In the genomic region with DNA sequence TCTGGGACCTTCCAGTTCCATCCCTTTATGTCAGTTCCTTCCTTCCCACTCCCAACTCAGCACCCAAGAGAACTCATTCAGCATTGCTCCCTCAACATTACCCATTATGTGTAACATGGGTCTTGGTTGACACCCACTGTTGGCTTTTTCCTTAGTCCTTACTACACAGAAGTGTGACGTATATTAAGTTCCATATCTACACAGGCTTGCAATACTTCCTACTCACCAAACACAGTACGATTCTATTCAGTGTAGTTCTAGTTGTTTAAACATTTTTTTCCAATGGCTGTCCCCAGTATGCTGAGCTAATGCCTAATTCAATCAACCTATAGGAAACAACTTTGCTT, we compare ENCODE assay signal across 8 cellular contexts. TPM values are rescaled to one million over a fixed set of nuclear protein-coding genes. Genes with fewer than 3 reads are reported as not detected.
A peak's percentile ranks its signal among the peaks of the same experiment; 100 is the strongest.
DNase-seq lines count a peak whose midpoint lies in the region; ATAC-seq and TF ChIP-seq lines count a peak whose summit lies in the region.

No MANE protein-coding gene starts in this region.

- H3K9ac ChIP-seq in IMR-90 (ENCODE audit: low read depth, low read length) = no peak overlapping the region

- H3K23ac ChIP-seq in IMR-90 (ENCODE audit: low read depth, low read length) = peak overlapping the region; percentile 91

- no peak overlapping the region for H2AFZ ChIP-seq in IMR-90 (replicated peaks; ENCODE audit: low read length, poor library complexity)

- H3K36me3 ChIP-seq in IMR-90 (ENCODE audit: control insufficient read depth, insufficient read depth, low read length) (no peaks in the 10 kb centered on the region), BE2C (no peaks in the 10 kb centered on the region)

- no peaks in the 10 kb centered on the region for H4K20me1 ChIP-seq in IMR-90 (ENCODE audit: insufficient read depth, low read length)

- no peaks in the 10 kb centered on the region for H3K27me3 Mint-ChIP-seq in activated T-cell treated with anti-CD3 and anti-CD28 coated beads, Interleukin-2, amount 50 U/mL, for 72 hours (ENCODE audit: low read depth)
- peaks cover 0 to 5% of the 10 kb centered on the region in 2 donors for H3K27me3 Mint-ChIP-seq in stimulated activated naive B cell treated with anti-CD40 and anti-IgM and Interleukin-4, amounts not matched to agents 10 μg/mL and 1 μg/mL and 100 μg/mL, for 72 hours

- peak overlapping the region; percentile 99 for H4K91ac ChIP-seq in IMR-90 (ENCODE audit: insufficient read depth, low read depth, low read length)

- WGBS in IMR-90 (ENCODE audit: extremely low coverage in 2 of 2, insufficient read length in 1 of 2), 2 experiments = no CpG with 5 or more reads among the region's 2 CpGs

- H3K9me3 ChIP-seq in IMR-90 (ENCODE audit: control insufficient read depth, insufficient read depth, low read length) (no peaks in the 10 kb centered on the region), BE2C (no peaks in the 10 kb centered on the region)

- H2BK120ac ChIP-seq in IMR-90 (ENCODE audit: low read depth, low read length) = peak overlapping the region; percentile 99

- peak; percentile 52 to 56 for ATAC-seq in activated T-cell treated with anti-CD3 and anti-CD28 coated beads, Interleukin-2, amount 50 U/mL, for 72 hours (replicated peaks in 1 of 2)
- ATAC-seq in IMR-90 (ENCODE audit: low read depth) (peak; percentile 36), esophagus mucosa (peak; percentile 11)
- ATAC-seq in stimulated activated naive B cell treated with anti-CD40 and anti-IgM and Interleukin-4, amounts not matched to agents 10 μg/mL and 1 μg/mL and 100 μg/mL, for 72 hours (replicated peaks) = peak; percentile 38 to 41

- H3K9me3 Mint-ChIP-seq in activated T-cell treated with anti-CD3 and anti-CD28 coated beads, Interleukin-2, amount 50 U/mL, for 72 hours = no peaks in the 10 kb centered on the region
- H3K9me3 Mint-ChIP-seq in stimulated activated naive B cell treated with anti-CD40 and anti-IgM and Interleukin-4, amounts not matched to agents 10 μg/mL and 1 μg/mL and 100 μg/mL, for 72 hours = peaks cover 0 to 4% of the 10 kb centered on the region in 2 donors

- H3K27ac ChIP-seq in IMR-90 (ENCODE audit: insufficient read depth, low read length) = peak overlapping the region; percentile 95

- POLR2A ChIA-PET in IMR-90 (lab: Charles Lee; ENCODE audit: unreplicated experiment) (interaction anchor here (1.1 to 1.2 kb wide), 2 partner anchors 12 to 15 kb away, joined by 3 to 8 read pairs; no protein-coding TSS in a partner anchor), HEK293T (lab: Yijun Ruan, JAX) (no interaction called here)

- peak overlapping the region; percentile 95 to 99 for H4K8ac ChIP-seq in IMR-90 (ENCODE audit: low read depth in 2 of 2, low read length in 2 of 2)

- H3K27ac Mint-ChIP-seq in activated T-cell treated with anti-CD3 and anti-CD28 coated beads, Interleukin-2, amount 50 U/mL, for 72 hours = peak overlapping the region; percentile 47
- peak overlapping the region; percentile 87 for H3K27ac Mint-ChIP-seq in stimulated activated naive B cell treated with anti-CD40 and anti-IgM and Interleukin-4, amounts not matched to agents 10 μg/mL and 1 μg/mL and 100 μg/mL, for 72 hours

- no TSS peak for BruUV-seq in IMR-90 (replicated peaks; lab: Mats Ljungman, UMichigan)

- peak overlapping the region; percentile 95 for H3K56ac ChIP-seq in IMR-90 (ENCODE audit: extremely low read depth, insufficient read depth, low read length)

- intact Hi-C loops in IMR-90 (cut with micrococcal nuclease) = loop anchor here (5.0 kb wide), 1 partner anchor 350 kb away; no protein-coding TSS in a partner anchor

- no peak for DNase-seq in activated T-cell treated with anti-CD3 and anti-CD28 coated beads, Interleukin-2, amount 50 U/mL, for 72 hours
- DNase-seq in activated T-cell treated with anti-CD3 and anti-CD28 coated beads for 4 hours = no peak
- DNase-seq in IMR-90 = no peak
- no peak for DNase-seq in stimulated activated naive B cell treated with anti-CD40 and anti-IgM and Interleukin-4, amounts not matched to agents 10 μg/mL and 1 μg/mL and 100 μg/mL, for 72 hours
- no peak for DNase-seq in stimulated activated CD4-positive, alpha-beta T cell treated with anti-CD3 and anti-CD28 coated beads, Interleukin-12 subunit alpha, Interleukin-12 subunit beta, amount 100 ng/mL, for 4 hours
- no peak for DNase-seq in HEK293T (ENCODE audit: extremely low spot score)
- no peak for DNase-seq in BE2C

- H2BK20ac ChIP-seq in IMR-90 (ENCODE audit: low read depth, low read length) = peak overlapping the region; percentile 99

- H4K5ac ChIP-seq in IMR-90 (ENCODE audit: low read depth, low read length) = peak overlapping the region; percentile 92

- H3K4me3 ChIP-seq in IMR-90 (ENCODE audit: insufficient read depth, low read depth, low read length) (no peak overlapping the region), BE2C (ENCODE audit: low read depth, low read length) (no peak overlapping the region)

- TF ChIP-seq RAD21 in IMR-90 (IDR thresholded peaks at IDR 0.05; ENCODE audit: low read length) = no peak

- H3K36me3 Mint-ChIP-seq in activated T-cell treated with anti-CD3 and anti-CD28 coated beads, Interleukin-2, amount 50 U/mL, for 72 hours (ENCODE audit: insufficient read depth in 2 of 2) = no peaks in the 10 kb centered on the region
- H3K36me3 Mint-ChIP-seq in stimulated activated naive B cell treated with anti-CD40 and anti-IgM and Interleukin-4, amounts not matched to agents 10 μg/mL and 1 μg/mL and 100 μg/mL, for 72 hours = peaks cover 0 to 6% of the 10 kb centered on the region in 2 donors

- H2AK9ac ChIP-seq in IMR-90 (replicated peaks; ENCODE audit: low read depth, low read length, poor library complexity) = peak overlapping the region; percentile 50

- in situ Hi-C loops in IMR-90 (cut with MboI; ENCODE audit: low sequenced_read_pairs) = loop anchor here (5.0 kb wide), 1 partner anchor 75 kb away; no protein-coding TSS in a partner anchor

- peak overlapping the region; percentile 99 for H3K4ac ChIP-seq in IMR-90 (ENCODE audit: low read depth, low read length)

- peak overlapping the region; percentile 92 for H2BK5ac ChIP-seq in IMR-90 (ENCODE audit: low read depth, low read length, poor library complexity, severe bottlenecking)

- peak overlapping the region; percentile 68; the same call in 1 of the 2 replicates for H3K4me2 ChIP-seq in IMR-90 (ENCODE audit: low read depth, low read length)

- H3K14ac ChIP-seq in IMR-90 (replicated peaks; ENCODE audit: low read depth, low read length) = peak overlapping the region; percentile 98

- H3K4me1 ChIP-seq in IMR-90 (ENCODE audit: control insufficient read depth, insufficient read depth, low read length) = peaks cover 16% of the 10 kb centered on the region
- no peaks in the 10 kb centered on the region for H3K4me1 ChIP-seq in BE2C

- peak overlapping the region; percentile 76 to 79 for H3K4me3 Mint-ChIP-seq in activated T-cell treated with anti-CD3 and anti-CD28 coated beads, Interleukin-2, amount 50 U/mL, for 72 hours
- peak overlapping the region; percentile 17 to 27 for H3K4me3 Mint-ChIP-seq in stimulated activated naive B cell treated with anti-CD40 and anti-IgM and Interleukin-4, amounts not matched to agents 10 μg/mL and 1 μg/mL and 100 μg/mL, for 72 hours

- TF ChIP-seq CTCF in IMR-90 (conservative IDR thresholded peaks at IDR 0.05; ENCODE audit: low read depth, low read length) (no peak), BE2C (IDR thresholded peaks at IDR 0.05; ENCODE audit: low read depth, low read length) (no peak)

- H3K27me3 ChIP-seq in IMR-90 (ENCODE audit: control insufficient read depth, insufficient read depth, low read length) (no peaks in the 10 kb centered on the region), BE2C (no peaks in the 10 kb centered on the region)

- CTCF ChIA-PET in IMR-90 (lab: Yijun Ruan, JAX) (no interaction called here), HEK293T (lab: Yijun Ruan, JAX) (interaction anchor here (1.6 kb wide), 1 partner anchor 38 kb away, joined by 5 read pairs; a partner anchor contains a TSS)

- peaks cover 39 to 64% of the 10 kb centered on the region in 2 experiments for H3K79me1 ChIP-seq in IMR-90 (ENCODE audit: low read depth in 1 of 2, low read length in 2 of 2)

- dilution Hi-C loops in IMR-90 (cut with HindIII; ENCODE audit: low sequenced_read_pairs, unreplicated experiment) = no loop called here

- peak overlapping the region; percentile 96 for H3K18ac ChIP-seq in IMR-90 (ENCODE audit: low read depth, low read length)

- H3K9me1 ChIP-seq in IMR-90 (ENCODE audit: insufficient read depth, low read length) = peaks cover 7% of the 10 kb centered on the region; the same call in 1 of the 2 replicates

- H3K4me1 Mint-ChIP-seq in activated T-cell treated with anti-CD3 and anti-CD28 coated beads, Interleukin-2, amount 50 U/mL, for 72 hours (ENCODE audit: low read depth) = peaks cover 48% of the 10 kb centered on the region
- peaks cover 22 to 49% of the 10 kb centered on the region in 2 donors for H3K4me1 Mint-ChIP-seq in stimulated activated naive B cell treated with anti-CD40 and anti-IgM and Interleukin-4, amounts not matched to agents 10 μg/mL and 1 μg/mL and 100 μg/mL, for 72 hours

- peak overlapping the region; percentile 99 for H2AK5ac ChIP-seq in IMR-90 (ENCODE audit: low read depth, low read length)

- TF ChIP-seq POLR2A in IMR-90 (IDR thresholded peaks at IDR 0.05; ENCODE audit: low read depth, low read length) = no peak

- peak overlapping the region; percentile 100 for H2BK15ac ChIP-seq in IMR-90 (ENCODE audit: low read depth, low read length)

TF ChIP-seq in IMR-90, 13 proteins besides CTCF, POLR2A, EP300 and RAD21 (continues in another document):
- TF ChIP-seq MAZ (IDR thresholded peaks at IDR 0.05; ENCODE audit: borderline replicate concordance, low read depth, low read length) = no peak
- no peak for TF ChIP-seq MXI1 (IDR thresholded peaks at IDR 0.05; ENCODE audit: borderline replicate concordance, low read depth, low read length)
- no peak for TF ChIP-seq RFX5 (IDR thresholded peaks at IDR 0.05; ENCODE audit: low read depth, low read length)
- TF ChIP-seq BHLHE40 (IDR thresholded peaks at IDR 0.05; ENCODE audit: low read depth, low read length) = no peak
- no peak for TF ChIP-seq FOS (IDR thresholded peaks at IDR 0.05; ENCODE audit: low read depth, low read length)

TF ChIP-seq in HEK293T, 16 proteins besides CTCF, POLR2A, EP300 and RAD21:
- TF ChIP-seq SP1 (IDR thresholded peaks at IDR 0.05) = no peak
- no peak for TF ChIP-seq NFRKB (IDR thresholded peaks at IDR 0.05)
- no peak for TF ChIP-seq ELF4 (IDR thresholded peaks at IDR 0.05)
- no peak for TF ChIP-seq ARNT (IDR thresholded peaks at IDR 0.05)
- no peak for TF ChIP-seq SUZ12 (IDR thresholded peaks at IDR 0.05)
- no peak for TF ChIP-seq FOXK2 (IDR thresholded peaks at IDR 0.05)
- TF ChIP-seq LEF1 (IDR thresholded peaks at IDR 0.05; ENCODE audit: borderline replicate concordance) = no peak
- no peak for TF ChIP-seq TARDBP (IDR thresholded peaks at IDR 0.05)
- no peak for TF ChIP-seq FOXA1 (IDR thresholded peaks at IDR 0.05)

RNA-seq across cellular contexts. Expression of a gene that starts 37.7 kb away (rescaled TPM):
- total RNA-seq in activated T-cell treated with anti-CD3 and anti-CD28 coated beads, Interleukin-2, amount 50 U/mL, for 72 hours = 1 to 10 TPM; 2.7 to 3.9 TPM
- 17.0 and 25.0 TPM in 2 replicates for total RNA-seq in IMR-90 (2012; rRNA removed)
- 5.0 and 6.2 TPM in 2 replicates for polyA plus RNA-seq in IMR-90 (2012; rRNA removed)
- 1.0 and 1.2 TPM in 2 replicates for polyA plus RNA-seq in IMR-90 (2012; cell fraction: cytosol; rRNA removed)
- 0.46 and 3.5 TPM in 2 replicates for polyA plus RNA-seq in IMR-90 (2012; cell fraction: nucleus; rRNA removed; ENCODE audit: low replicate concordance)
- total RNA-seq in esophagus mucosa = 5.3 TPM
- polyA plus RNA-seq in BE2C (2012; ENCODE audit: insufficient read depth, insufficient read length, low read depth) = 1.3 TPM
